Comparison of ENCODE assay signal across 8 cellular contexts in genomic region chr7:93146465-93147127, GRCh38. TPM values are rescaled to one million over a fixed set of nuclear protein-coding genes. Genes with fewer than 3 reads are reported as not detected.
DNase-seq lines count a peak whose midpoint lies in the region; ATAC-seq and TF ChIP-seq lines count a peak whose summit lies in the region.

No MANE protein-coding gene starts in this region.

- H3K4me1 ChIP-seq in right lobe of liver: no peaks in the 10 kb centered on the region

- H3K4me3 Mint-ChIP-seq in T-helper 17 cell (peak overlapping the region; percentile 91), WTC11 (no peak overlapping the region)

- peak overlapping the region in 1 of 3 donors; percentile 6 for H3K27ac ChIP-seq in right lobe of liver

- H3K36me3 ChIP-seq in right lobe of liver: peaks cover 0 to 5% (median 0%) of the 10 kb centered on the region in 4 donors

- intact Hi-C loops in right lobe of liver (cut with DNase I): no loop called here

- H3K36me3 Mint-ChIP-seq in T-helper 17 cell (ENCODE audit: low read depth) (peaks cover 9% of the 10 kb centered on the region), WTC11 (no peaks in the 10 kb centered on the region)

- H3K9me3 Mint-ChIP-seq in WTC11: no peaks in the 10 kb centered on the region

- CTCF ChIA-PET in WTC11 (lab: Charles Lee): no interaction called here

- H3K4me3 ChIP-seq in GM12865 (ENCODE audit: low read depth, low read length) (peak overlapping the region; percentile 67), right lobe of liver (peak overlapping the region; percentile 17 to 37 (median 22))

- H3K27ac Mint-ChIP-seq in T-helper 17 cell (peak overlapping the region; percentile 92), WTC11 (no peak overlapping the region)

- H3K4me1 Mint-ChIP-seq in T-helper 17 cell (peaks cover 23% of the 10 kb centered on the region), WTC11 (peaks cover 7% of the 10 kb centered on the region; the same call in 1 of the 2 replicates)

- DNase-seq in GM12865 (ENCODE audit: low read depth) (peak; percentile 38), T-helper 17 cell (no peak), right lobe of liver (no peak), SKM-1 treated with dmso at 0.1 percent for 144 hours (lab: John Stamatoyannopoulos, UW; ENCODE audit: unreplicated experiment) (no peak), WTC11 (ENCODE audit: low spot score) (no peak), glomerular visceral epithelial cell (ENCODE audit: extremely low spot score) (no peak), mucosa of gallbladder (ENCODE audit: low spot score) (no peak)

- TF ChIP-seq CTCF in GM12865 (IDR thresholded peaks at IDR 0.05; ENCODE audit: insufficient read depth, low read depth, low read length, missing control alignments): no peak
- TF ChIP-seq CTCF in right lobe of liver (IDR thresholded peaks at IDR 0.05): no peak
- no peak for TF ChIP-seq CTCF in WTC11 (IDR thresholded peaks at IDR 0.05)

- no peak for TF ChIP-seq POLR2A in right lobe of liver (IDR thresholded peaks at IDR 0.05)

- no peaks in the 10 kb centered on the region for H3K27me3 ChIP-seq in right lobe of liver

- ATAC-seq in GM21825 (IDR thresholded peaks at IDR 0.05; ENCODE audit: unreplicated experiment) (peak; percentile 42), T-helper 17 cell (no peak), right lobe of liver (peak in 1 of 4 donors; percentile 28), WTC11 (no peak)

- H3K9me3 ChIP-seq in T-helper 17 cell (ENCODE audit: control insufficient read depth, low read length, poor library complexity, severe bottlenecking): no peaks in the 10 kb centered on the region
- no peaks in the 10 kb centered on the region for H3K9me3 ChIP-seq in right lobe of liver

- H3K27me3 Mint-ChIP-seq in T-helper 17 cell (no peaks in the 10 kb centered on the region), WTC11 (ENCODE audit: low read depth) (no peaks in the 10 kb centered on the region; the same call in 1 of the 2 replicates)

- POLR2A ChIA-PET in WTC11 (lab: Charles Lee): no interaction called here

- WGBS in right lobe of liver (ENCODE audit: insufficient coverage, low coverage, low lambda C conversion rate, missing lambda C conversion rate): 39% methylated on average over 5 of the region's 5 CpGs

TF ChIP-seq in WTC11, 78 proteins besides CTCF, POLR2A, EP300 and RAD21:
- TF ChIP-seq MYBL2 (CRISPR knock-in tag; IDR thresholded peaks at IDR 0.05) (no peak), MAX (CRISPR knock-in tag; IDR thresholded peaks at IDR 0.05) (no peak), ATF2 (CRISPR knock-in tag; IDR thresholded peaks at IDR 0.05; ENCODE audit: borderline replicate concordance, low read depth) (no peak), ZSCAN18 (CRISPR knock-in tag; IDR thresholded peaks at IDR 0.05) (no peak), ZBTB43 (CRISPR knock-in tag; IDR thresholded peaks at IDR 0.05) (no peak), ATF1 (CRISPR knock-in tag; IDR thresholded peaks at IDR 0.05) (no peak), ZNF532 (CRISPR knock-in tag; IDR thresholded peaks at IDR 0.05; ENCODE audit: borderline replicate concordance) (no peak), ZNF512 (CRISPR knock-in tag; IDR thresholded peaks at IDR 0.05; ENCODE audit: borderline replicate concordance) (no peak)

RNA-seq across cellular contexts. Expression of gene SAMD9L, which starts 1.6 kb away (rescaled TPM):
- total RNA-seq in T-helper 17 cell: 10 to 100 TPM; 17.7 to 24.7 TPM
- 1 to 10 TPM in 5 of 6 experiments, under 1 TPM in 1; 0.64 to 5.1 (median 3.1) TPM for total RNA-seq in right lobe of liver
- total RNA-seq in WTC11 (2021): 0.15 to 0.23 TPM (median 0.21 TPM) in 3 replicates
- total RNA-seq in mucosa of gallbladder: 6.4 TPM

RNA-seq across cellular contexts. Expression of gene SAMD9, which starts 28.8 kb away (rescaled TPM):
- 10 to 100 TPM; 25.4 to 25.7 TPM for total RNA-seq in T-helper 17 cell
- 1 to 10 TPM; 1.4 to 3.5 (median 2.8) TPM for total RNA-seq in right lobe of liver
- 0.11 to 0.14 TPM (median 0.11 TPM) in 3 replicates for total RNA-seq in WTC11 (2021)
- 12.8 TPM for total RNA-seq in mucosa of gallbladder
